In genomic region chr6:137415127-137415833, GRCh38 we compare ENCODE assay signal across 8 cellular contexts.
DNase-seq lines count a peak whose midpoint lies in the region; ATAC-seq and TF ChIP-seq lines count a peak whose summit lies in the region.

No MANE protein-coding gene starts in this region.

- no peak overlapping the region for H2BK5ac ChIP-seq in mesendoderm (ENCODE audit: low read length)

- peak overlapping the region; percentile 61 for H3K18ac ChIP-seq in mesendoderm (ENCODE audit: low read length)

- H4K20me1 ChIP-seq in MM.1S (ENCODE audit: insufficient read depth, low read length): no peaks in the 10 kb centered on the region

- peaks cover 6 to 18% of the 10 kb centered on the region in 2 donors for H3K4me1 Mint-ChIP-seq in effector memory CD8-positive, alpha-beta T cell (ENCODE audit: low read depth in 2 of 2)

- peak overlapping the region; percentile 76 for H3K27ac ChIP-seq in MM.1S (ENCODE audit: low read length)
- H3K27ac ChIP-seq in mesendoderm (ENCODE audit: low read depth, low read length): no peak overlapping the region

- H3K9ac ChIP-seq in MM.1S (ENCODE audit: low read length) (peak overlapping the region; percentile 61), mesendoderm (ENCODE audit: low read length) (peak overlapping the region; percentile 48)

- no peaks in the 10 kb centered on the region for H3K9me3 ChIP-seq in MM.1S (replicated peaks; ENCODE audit: insufficient read depth, low read length)

- peak; percentile 81 for TF ChIP-seq CTCF in MM.1S (IDR thresholded peaks at IDR 0.05; ENCODE audit: low read length)

- H3K4me3 Mint-ChIP-seq in effector memory CD8-positive, alpha-beta T cell: peak overlapping the region; percentile 78 to 84

- no CpG with 5 or more reads among the region's 25 CpGs for WGBS in mesendoderm (ENCODE audit: extremely low coverage, insufficient coverage, low lambda C conversion rate)

- no peaks in the 10 kb centered on the region for H3K27me3 Mint-ChIP-seq in effector memory CD8-positive, alpha-beta T cell

- H3K9me3 Mint-ChIP-seq in effector memory CD8-positive, alpha-beta T cell: no peaks in the 10 kb centered on the region

- H4K8ac ChIP-seq in mesendoderm (ENCODE audit: low read depth, low read length): no peak overlapping the region

- H3K56ac ChIP-seq in mesendoderm (ENCODE audit: low read length): peak overlapping the region; percentile 77

- H3K4ac ChIP-seq in mesendoderm (ENCODE audit: low read depth, low read length): no peak overlapping the region

- no peak overlapping the region for H3K23ac ChIP-seq in mesendoderm (ENCODE audit: low read length)

- H3K79me1 ChIP-seq in mesendoderm (ENCODE audit: low read length): no peaks in the 10 kb centered on the region

- H3K4me3 ChIP-seq in MM.1S (ENCODE audit: low read length) (peak overlapping the region; percentile 55), mesendoderm (ENCODE audit: low read length) (peak overlapping the region; percentile 18)

- H3K79me2 ChIP-seq in MM.1S (ENCODE audit: low read length): no peaks in the 10 kb centered on the region
- H3K79me2 ChIP-seq in mesendoderm (ENCODE audit: control insufficient read depth, insufficient read depth, low read length): no peaks in the 10 kb centered on the region

- peaks cover 20% of the 10 kb centered on the region for H3F3A ChIP-seq in MM.1S (ENCODE audit: insufficient read depth, low read length)

- H3K4me1 ChIP-seq in MM.1S (ENCODE audit: low read length): peaks cover 26% of the 10 kb centered on the region
- H3K4me1 ChIP-seq in mesendoderm (ENCODE audit: control insufficient read depth, low read depth, low read length): no peaks in the 10 kb centered on the region

- peak; percentile 50 for DNase-seq in DMS53 treated with DMSO at 0.1 percent for 48 hours (lab: John Stamatoyannopoulos, UW; ENCODE audit: unreplicated experiment)
- DNase-seq in MM.1S: peak; percentile 87
- peak; percentile 81 for DNase-seq in activated CD8-positive, alpha-beta memory T cell treated with anti-CD3 and anti-CD28 coated beads for 24 hours
- peak; percentile 42 to 67 (median 44) for DNase-seq in effector memory CD8-positive, alpha-beta T cell
- DNase-seq in mesendoderm: peak; percentile 93
- DNase-seq in stimulated activated CD8-positive, alpha-beta memory T cell treated with anti-CD3 and anti-CD28 coated beads, Interleukin-2, amount 100 ng/mL, for 1 hour (ENCODE audit: low read depth in 2 of 2): peak; percentile 39 to 47
- no peak for DNase-seq in NCI-H2107 treated with DMSO at 0.1 percent for 48 hours (lab: John Stamatoyannopoulos, UW; ENCODE audit: unreplicated experiment)

- ATAC-seq in GM21786 (IDR thresholded peaks at IDR 0.05; ENCODE audit: unreplicated experiment): peak; percentile 90
- ATAC-seq in effector memory CD8-positive, alpha-beta T cell (replicated peaks): peak; percentile 92

- peak overlapping the region; percentile 45 for H2AFZ ChIP-seq in MM.1S (ENCODE audit: low read length)

- no peaks in the 10 kb centered on the region for H3K27me3 ChIP-seq in MM.1S (replicated peaks; ENCODE audit: insufficient read depth, low read length)
- H3K27me3 ChIP-seq in mesendoderm (ENCODE audit: insufficient read depth, low read length, poor library complexity): no peaks in the 10 kb centered on the region

- no peaks in the 10 kb centered on the region for H3K36me3 Mint-ChIP-seq in effector memory CD8-positive, alpha-beta T cell (ENCODE audit: insufficient read depth)

- peak overlapping the region; percentile 70 for H3K4me2 ChIP-seq in MM.1S (ENCODE audit: low read depth, low read length)
- H3K4me2 ChIP-seq in mesendoderm (ENCODE audit: low read length): peak overlapping the region; percentile 71

- H3K27ac Mint-ChIP-seq in effector memory CD8-positive, alpha-beta T cell: peak overlapping the region; percentile 81 to 86

- H2BK120ac ChIP-seq in mesendoderm (ENCODE audit: low read depth, low read length): no peak overlapping the region

- H2BK15ac ChIP-seq in mesendoderm (replicated peaks; ENCODE audit: low read depth): no peak overlapping the region

- H3K9me2 ChIP-seq in MM.1S (replicated peaks; ENCODE audit: insufficient read depth, low read length): no peaks in the 10 kb centered on the region

- H2AK5ac ChIP-seq in mesendoderm (ENCODE audit: low read length): no peak overlapping the region

- no peaks in the 10 kb centered on the region for H3K36me3 ChIP-seq in MM.1S (replicated peaks; ENCODE audit: insufficient read depth, low read length)
- no peaks in the 10 kb centered on the region for H3K36me3 ChIP-seq in mesendoderm (ENCODE audit: control insufficient read depth, insufficient read depth, low read length)

- no peak overlapping the region for H4K5ac ChIP-seq in mesendoderm (ENCODE audit: low read length)
